ENCODE assay signal across 24 cellular contexts in genomic region chr3:102905826-102906225, GRCh38.
"Had no signal": no experiment of that assay in that cellular context is flagged by ENCODE, and none has a peak within 500 bp of the region (broad histone marks: within the 10 kb centered on the region; RNA-seq: fewer than 3 reads in every experiment).

No MANE protein-coding gene starts in this region.

- H3K27ac Mint-ChIP-seq: dendritic cell treated with granulocyte-macrophage colony-stimulating factor and Interleukin-4, amounts not matched to agents 40 ng/mL and 50 ng/mL, for 4 days; effector memory CD8-positive, alpha-beta T cell; endodermal cell; mesothelial cell of epicardium; naive B cell had no signal

- H3K27me3 Mint-ChIP-seq: dendritic cell treated with granulocyte-macrophage colony-stimulating factor and Interleukin-4, amounts not matched to agents 40 ng/mL and 50 ng/mL, for 4 days; effector memory CD8-positive, alpha-beta T cell; naive B cell had no signal

- H3K36me3 ChIP-seq: colonic mucosa, esophagus muscularis mucosa, gastrocnemius medialis, heart right ventricle, left lung, lower lobe of right lung had no signal

- H3K27ac ChIP-seq: colonic mucosa, esophagus muscularis mucosa, gastrocnemius medialis, heart right ventricle, left lung, lower lobe of right lung had no signal

- H3K9me3 Mint-ChIP-seq: endodermal cell had no signal

- H3K4me3 Mint-ChIP-seq: dendritic cell treated with granulocyte-macrophage colony-stimulating factor and Interleukin-4, amounts not matched to agents 40 ng/mL and 50 ng/mL, for 4 days; effector memory CD8-positive, alpha-beta T cell; endodermal cell; mesothelial cell of epicardium; naive B cell had no signal

- H3K4me1 Mint-ChIP-seq: naive B cell had no signal

- H3K36me3 Mint-ChIP-seq: mesothelial cell of epicardium, naive B cell had no signal

- H3K4me3 ChIP-seq: colonic mucosa, esophagus muscularis mucosa, gastrocnemius medialis, heart right ventricle, left lung, lower lobe of right lung, mucosa of descending colon had no signal

- ATAC-seq: effector memory CD8-positive, alpha-beta T cell; gastrocnemius medialis; heart right ventricle; left cardiac atrium; left lung; left ventricle myocardium superior; lower lobe of right lung; mucosa of descending colon had no signal

- H3K4me1 ChIP-seq: colonic mucosa, esophagus muscularis mucosa, gastrocnemius medialis, heart right ventricle, left lung, lower lobe of right lung had no signal

- DNase-seq: colonic mucosa; cortex of kidney; effector CD8-positive, alpha-beta T cell; effector memory CD8-positive, alpha-beta T cell; endodermal cell; foreskin melanocyte; gastrocnemius medialis; glutamatergic neuron; head of caudate nucleus; heart right ventricle; hippocampal formation; left cardiac atrium; left lung; left ventricle myocardium superior; lower lobe of right lung; mesenchymal stem cell; mucosa of descending colon; naive B cell had no signal

- FAIRE-seq: endometrium, islet of Langerhans, keratinocyte had no signal

- H3K27me3 ChIP-seq: colonic mucosa, esophagus muscularis mucosa, gastrocnemius medialis, heart right ventricle, left lung had no signal
